12 cellular contexts compared by ENCODE assay signal in genomic region chr2:33437297-33437696, GRCh38. TPM values are rescaled to one million over a fixed set of nuclear protein-coding genes. Genes with fewer than 3 reads are reported as not detected.
A peak's percentile ranks its signal among the peaks of the same experiment; 100 is the strongest.
DNase-seq lines count a peak whose midpoint lies in the region; ATAC-seq, FAIRE-seq and TF ChIP-seq lines count a peak whose summit lies in the region.
"Had no signal": no experiment of that assay in that cellular context is flagged by ENCODE, and none has a peak within 500 bp of the region (broad histone marks: within the 10 kb centered on the region; RNA-seq: fewer than 3 reads in every experiment).

No MANE protein-coding gene starts in this region.

- peak; percentile 98 for DNase-seq in A172 (ENCODE audit: low spot score)
- DNase-seq in HFFc6 = peak; percentile 95
- peak; percentile 95 for DNase-seq in astrocyte of the cerebellum (ENCODE audit: low read depth)
- no peak for DNase-seq in kidney
- no peak for DNase-seq in activated T-helper 2 cell treated with anti-CD3 and anti-CD28 coated beads, Interferon-gamma antibody, Interleukin-2, Interleukin-4, amounts not matched to agents 10 μg/mL and 5 μg/mL and 100 μg/mL, durations not matched to agents 14 hours and 24 hours and 36 hours (ENCODE audit: low spot score)
- no peak for DNase-seq in NCI-H446 treated with DMSO at 0.1 percent for 48 hours (lab: John Stamatoyannopoulos, UW)
- DNase-seq: activated CD4-positive, alpha-beta T cell treated with anti-CD3 and anti-CD28 coated beads, Interleukin-2, amount 10 ng/mL, durations not matched to agents 7 days and 5 days; activated naive CD8-positive, alpha-beta T cell treated with anti-CD3 and anti-CD28 coated beads, Interleukin-2, amount 10 ng/mL, durations not matched to agents 7 days and 5 days had no signal

- H3K4me3 Mint-ChIP-seq in HFFc6 = peak overlapping the region; percentile 78
- no peak overlapping the region for H3K4me3 Mint-ChIP-seq in activated T-helper 2 cell treated with anti-CD3 and anti-CD28 coated beads, Interferon-gamma antibody, Interleukin-2, Interleukin-4, amounts not matched to agents 10 μg/mL and 5 μg/mL and 100 μg/mL, durations not matched to agents 14 hours and 24 hours and 36 hours (ENCODE audit: low read depth)
- H3K4me3 Mint-ChIP-seq: activated CD4-positive, alpha-beta T cell treated with anti-CD3 and anti-CD28 coated beads, Interleukin-2, amount 10 ng/mL, durations not matched to agents 7 days and 5 days; activated naive CD8-positive, alpha-beta T cell treated with anti-CD3 and anti-CD28 coated beads, Interleukin-2, amount 10 ng/mL, durations not matched to agents 7 days and 5 days; B cell had no signal

- no peaks in the 10 kb centered on the region; the same call in 1 of the 2 replicates for H3K27me3 Mint-ChIP-seq in HFFc6 (ENCODE audit: insufficient read depth)
- H3K27me3 Mint-ChIP-seq in activated T-helper 2 cell treated with anti-CD3 and anti-CD28 coated beads, Interferon-gamma antibody, Interleukin-2, Interleukin-4, amounts not matched to agents 10 μg/mL and 5 μg/mL and 100 μg/mL, durations not matched to agents 14 hours and 24 hours and 36 hours (ENCODE audit: low read depth) = peaks cover 30% of the 10 kb centered on the region

- intact Hi-C loops in kidney (cut with DNase I) = no loop called here
- intact Hi-C loops in activated T-helper 2 cell treated with anti-CD3 and anti-CD28 coated beads, Interferon-gamma antibody, Interleukin-2, Interleukin-4, amounts not matched to agents 10 μg/mL and 5 μg/mL and 100 μg/mL, durations not matched to agents 14 hours and 24 hours and 36 hours (cut with micrococcal nuclease) = no loop called here

- FAIRE-seq in kidney (lab: Jason Lieb, UNC) = no peak

- ATAC-seq in HG03159 (IDR thresholded peaks at IDR 0.05; ENCODE audit: unreplicated experiment) (no peak), GM21423 (IDR thresholded peaks at IDR 0.05; ENCODE audit: unreplicated experiment) (no peak)

- H3K27ac ChIP-seq in kidney (ENCODE audit: low read depth in 2 of 2, low read length in 2 of 2) = peak overlapping the region in 1 of 2 donors; percentile 9
- H3K27ac ChIP-seq: epithelial cell of prostate had no signal

- H3K36me3 Mint-ChIP-seq in HFFc6 (ENCODE audit: low read depth) = peaks cover 21% of the 10 kb centered on the region
- H3K36me3 Mint-ChIP-seq in activated T-helper 2 cell treated with anti-CD3 and anti-CD28 coated beads, Interferon-gamma antibody, Interleukin-2, Interleukin-4, amounts not matched to agents 10 μg/mL and 5 μg/mL and 100 μg/mL, durations not matched to agents 14 hours and 24 hours and 36 hours (ENCODE audit: low read depth) = no peaks in the 10 kb centered on the region
- H3K36me3 Mint-ChIP-seq: activated naive CD8-positive, alpha-beta T cell treated with anti-CD3 and anti-CD28 coated beads, Interleukin-2, amount 10 ng/mL, durations not matched to agents 7 days and 5 days had no signal

- peaks cover 79% of the 10 kb centered on the region for H3K4me1 Mint-ChIP-seq in HFFc6 (ENCODE audit: low read depth)
- H3K4me1 Mint-ChIP-seq in activated T-helper 2 cell treated with anti-CD3 and anti-CD28 coated beads, Interferon-gamma antibody, Interleukin-2, Interleukin-4, amounts not matched to agents 10 μg/mL and 5 μg/mL and 100 μg/mL, durations not matched to agents 14 hours and 24 hours and 36 hours (ENCODE audit: low read depth) = no peaks in the 10 kb centered on the region
- H3K4me1 Mint-ChIP-seq: activated CD4-positive, alpha-beta T cell treated with anti-CD3 and anti-CD28 coated beads, Interleukin-2, amount 10 ng/mL, durations not matched to agents 7 days and 5 days; activated naive CD8-positive, alpha-beta T cell treated with anti-CD3 and anti-CD28 coated beads, Interleukin-2, amount 10 ng/mL, durations not matched to agents 7 days and 5 days; B cell had no signal

- H3K9me3 ChIP-seq in kidney (ENCODE audit: control insufficient read depth in 1 of 2, low read length in 2 of 2) = no peaks in the 10 kb centered on the region

- H3K4me1 ChIP-seq in kidney (ENCODE audit: control insufficient read depth in 1 of 2, insufficient read depth in 1 of 2, low read depth in 1 of 2, low read length in 2 of 2) = no peaks in the 10 kb centered on the region

- H3K9me3 Mint-ChIP-seq in HFFc6 = no peaks in the 10 kb centered on the region; the same call in 1 of the 2 replicates
- H3K9me3 Mint-ChIP-seq in activated T-helper 2 cell treated with anti-CD3 and anti-CD28 coated beads, Interferon-gamma antibody, Interleukin-2, Interleukin-4, amounts not matched to agents 10 μg/mL and 5 μg/mL and 100 μg/mL, durations not matched to agents 14 hours and 24 hours and 36 hours = no peaks in the 10 kb centered on the region
- H3K9me3 Mint-ChIP-seq: activated CD4-positive, alpha-beta T cell treated with anti-CD3 and anti-CD28 coated beads, Interleukin-2, amount 10 ng/mL, durations not matched to agents 7 days and 5 days; activated naive CD8-positive, alpha-beta T cell treated with anti-CD3 and anti-CD28 coated beads, Interleukin-2, amount 10 ng/mL, durations not matched to agents 7 days and 5 days had no signal

- H3K4me3 ChIP-seq in astrocyte of the cerebellum (ENCODE audit: low read depth, low read length) (no peak overlapping the region), kidney (ENCODE audit: low read length in 2 of 2) (peak overlapping the region; percentile 13 to 38)

- in situ Hi-C loops in astrocyte of the cerebellum (cut with HindIII; ENCODE audit: low sequenced_read_pairs) = no loop called here

- peak overlapping the region; percentile 95 for H3K27ac Mint-ChIP-seq in HFFc6
- H3K27ac Mint-ChIP-seq in activated T-helper 2 cell treated with anti-CD3 and anti-CD28 coated beads, Interferon-gamma antibody, Interleukin-2, Interleukin-4, amounts not matched to agents 10 μg/mL and 5 μg/mL and 100 μg/mL, durations not matched to agents 14 hours and 24 hours and 36 hours = no peak overlapping the region
- H3K27ac Mint-ChIP-seq: activated CD4-positive, alpha-beta T cell treated with anti-CD3 and anti-CD28 coated beads, Interleukin-2, amount 10 ng/mL, durations not matched to agents 7 days and 5 days; activated naive CD8-positive, alpha-beta T cell treated with anti-CD3 and anti-CD28 coated beads, Interleukin-2, amount 10 ng/mL, durations not matched to agents 7 days and 5 days; B cell had no signal

- no peak overlapping the region for H3K9ac ChIP-seq in kidney (ENCODE audit: low read length in 2 of 2)

- no peak for TF ChIP-seq CTCF in HFFc6 (IDR thresholded peaks at IDR 0.05)
- TF ChIP-seq CTCF in astrocyte of the cerebellum (IDR thresholded peaks at IDR 0.05; ENCODE audit: low read depth, low read length, missing control alignments) = no peak
- TF ChIP-seq CTCF in kidney (IDR thresholded peaks at IDR 0.05; ENCODE audit: borderline replicate concordance, extremely low read depth, insufficient read depth) = no peak

- H3K36me3 ChIP-seq in kidney (ENCODE audit: control insufficient read depth in 1 of 2, insufficient read depth in 2 of 2, low read length in 2 of 2) = no peaks in the 10 kb centered on the region

RNA-seq across cellular contexts. Expression of gene RASGRP3, which starts 39.2 kb away (rescaled TPM):
- total RNA-seq in A172 (2014; rRNA removed; shearing (Covaris generic)) = 30.6 and 41.5 TPM in 2 replicates
- total RNA-seq in HFFc6 (2021; fragmentation: NEBNext Ultra II Directional; extraction: Animal tissue kit (Norgen Biotek cat#: 25700)) = 1 to 10 TPM; 1.7 to 4.6 (median 3.0) TPM
- total RNA-seq in kidney = 22.6 TPM
- 7.8 TPM for polyA plus RNA-seq in kidney (ENCODE audit: insufficient read depth, low read depth, low replicate concordance)
- total RNA-seq in activated T-helper 2 cell treated with anti-CD3 and anti-CD28 coated beads, Interferon-gamma antibody, Interleukin-2, Interleukin-4, amounts not matched to agents 10 μg/mL and 5 μg/mL and 100 μg/mL, durations not matched to agents 14 hours and 24 hours and 36 hours = 1.5 and 2.5 TPM in 2 replicates

Comparison
In these comparisons a context has a peak if more than half of its experiments do, and no peak if none do; other contexts are left out.
1. DNase-seq: peak in A172 (single experiment), HFFc6 (single experiment) and astrocyte of the cerebellum (single experiment); none in kidney (single experiment), activated T-helper 2 cell treated with anti-CD3 and anti-CD28 coated beads, Interferon-gamma antibody, Interleukin-2, Interleukin-4, amounts not matched to agents 10 μg/mL and 5 μg/mL and 100 μg/mL, durations not matched to agents 14 hours and 24 hours and 36 hours (single experiment) and NCI-H446 treated with DMSO at 0.1 percent for 48 hours (single experiment).